In genomic region chr1:150553392-150554085, GRCh38 we compare ENCODE assay signal across 16 cellular contexts. TPM values are rescaled to one million over a fixed set of nuclear protein-coding genes. Genes with fewer than 3 reads are reported as not detected.
DNase-seq lines count a peak whose midpoint lies in the region; ATAC-seq and TF ChIP-seq lines count a peak whose summit lies in the region.
"Had no signal": no experiment of that assay in that cellular context is flagged by ENCODE, and none has a peak within 500 bp of the region (broad histone marks: within the 10 kb centered on the region; RNA-seq: fewer than 3 reads in every experiment).

No MANE protein-coding gene starts in this region.

- peak overlapping the region in 1 of 3 donors; percentile 48 for H3K4me3 ChIP-seq in breast epithelium
- H3K4me3 ChIP-seq in muscle layer of duodenum (ENCODE audit: low read depth in 1 of 2, low read length in 2 of 2), result no peak overlapping the region
- no peak overlapping the region for H3K4me3 ChIP-seq in transverse colon
- no peak overlapping the region for H3K4me3 ChIP-seq in HAP-1

- in situ Hi-C loops in transverse colon (cut with MboI; ENCODE audit: low pct_ligation_motif_present in 1 of 4, low pct_unique_long_range_greater_than_20kb in 1 of 4, low sequenced_read_pairs in 3 of 4) (no loop called here), HAP-1 (cut with MboI; ENCODE audit: low sequenced_read_pairs) (no loop called here)

- TF ChIP-seq EP300 in transverse colon (IDR thresholded peaks at IDR 0.05; ENCODE audit: low read depth), result no peak

- no peak for ATAC-seq in GM21576 (IDR thresholded peaks at IDR 0.05; ENCODE audit: unreplicated experiment)
- ATAC-seq: activated T-cell treated with anti-CD3 and anti-CD28 coated beads, Interleukin-2, amount 50 U/mL, for 72 hours had no signal

- DNase-seq in HFFc6, result no peak
- DNase-seq in breast epithelium (ENCODE audit: low spot score in 2 of 2), result no peak
- no peak for DNase-seq in transverse colon
- DNase-seq in NCI-H1694 treated with DMSO at 0.1 percent for 48 hours (lab: John Stamatoyannopoulos, UW), result no peak
- DNase-seq in HAP-1 (ENCODE audit: low spot score in 2 of 2), result no peak
- DNase-seq: activated CD4-positive, alpha-beta T cell treated with anti-CD3 and anti-CD28 coated beads, Interleukin-2, amount 50 U/mL, for 4 hours; activated T-cell treated with anti-CD3 and anti-CD28 coated beads, Interleukin-2, amount 50 U/mL, for 72 hours; amygdala; CD4-positive, CD25-positive, alpha-beta regulatory T cell; MV-4-11; NCI-H2171 treated with DMSO at 0.1 percent for 48 hours; T-helper 9 cell had no signal

- intact Hi-C loops in breast epithelium (cut with DNase I; ENCODE audit: low total_unique reads), result no loop called here
- intact Hi-C loops in transverse colon (cut with DNase I; ENCODE audit: low total_unique reads), result no loop called here

- no peak overlapping the region for H3K4me3 Mint-ChIP-seq in HFFc6

- H3K9me3 Mint-ChIP-seq in HFFc6, result no peaks in the 10 kb centered on the region
- H3K9me3 Mint-ChIP-seq: activated T-cell treated with anti-CD3 and anti-CD28 coated beads, Interleukin-2, amount 50 U/mL, for 72 hours; CD4-positive, CD25-positive, alpha-beta regulatory T cell had no signal

- H3K27me3 Mint-ChIP-seq in HFFc6 (ENCODE audit: insufficient read depth), result peaks cover 4% of the 10 kb centered on the region; the same call in 1 of the 2 replicates

- H3K9me3 ChIP-seq in breast epithelium, result no peaks in the 10 kb centered on the region
- H3K9me3 ChIP-seq in muscle layer of duodenum (ENCODE audit: control insufficient read depth in 1 of 2, low read length in 2 of 2), result no peaks in the 10 kb centered on the region
- no peaks in the 10 kb centered on the region for H3K9me3 ChIP-seq in transverse colon
- no peaks in the 10 kb centered on the region for H3K9me3 ChIP-seq in HAP-1

- no peak for TF ChIP-seq POLR2A in breast epithelium (IDR thresholded peaks at IDR 0.05)
- no peak for TF ChIP-seq POLR2A in transverse colon (IDR thresholded peaks at IDR 0.05)

- H3K27me3 ChIP-seq in breast epithelium (no peaks in the 10 kb centered on the region), muscle layer of duodenum (ENCODE audit: low read depth, low read length) (no peaks in the 10 kb centered on the region), transverse colon (peaks cover 3% of the 10 kb centered on the region), HAP-1 (ENCODE audit: low read depth) (no peaks in the 10 kb centered on the region)

- no peaks in the 10 kb centered on the region for H3K36me3 ChIP-seq in breast epithelium
- peaks cover 0 to 31% of the 10 kb centered on the region in 2 donors for H3K36me3 ChIP-seq in muscle layer of duodenum (ENCODE audit: control insufficient read depth in 1 of 2, insufficient read depth in 2 of 2, low read length in 2 of 2)
- H3K36me3 ChIP-seq in transverse colon, result no peaks in the 10 kb centered on the region
- H3K36me3 ChIP-seq in HAP-1 (replicated peaks), result no peaks in the 10 kb centered on the region

- WGBS in transverse colon (ENCODE audit: low coverage in 1 of 2), 2 donors, result 84% methylated on average over 21 of the region's 23 CpGs; no CpG with 5 or more reads in 1 of the 2 donors

- H3K4me1 Mint-ChIP-seq in HFFc6 (ENCODE audit: low read depth), result peaks cover 41% of the 10 kb centered on the region

- peaks cover 6% of the 10 kb centered on the region for H3K36me3 Mint-ChIP-seq in HFFc6 (ENCODE audit: low read depth)

- no peak for TF ChIP-seq CTCF in HFFc6 (IDR thresholded peaks at IDR 0.05)
- no peak for TF ChIP-seq CTCF in breast epithelium (IDR thresholded peaks at IDR 0.05)
- TF ChIP-seq CTCF in transverse colon (IDR thresholded peaks at IDR 0.05), result no peak

- H3K27ac ChIP-seq in breast epithelium (peak overlapping the region; percentile 84 to 97), muscle layer of duodenum (ENCODE audit: low read length) (peak overlapping the region; percentile 51), transverse colon (peak overlapping the region; percentile 68 to 86 (median 84))
- H3K27ac ChIP-seq: parathyroid adenoma had no signal

- H3K4me1 ChIP-seq in breast epithelium, result peaks cover 12 to 26% of the 10 kb centered on the region in 2 donors
- peaks cover 9 to 26% of the 10 kb centered on the region in 2 donors for H3K4me1 ChIP-seq in muscle layer of duodenum (ENCODE audit: control insufficient read depth in 1 of 2, insufficient read depth in 2 of 2, low read length in 2 of 2)
- H3K4me1 ChIP-seq in transverse colon, result peaks cover 6 to 46% (median 30%) of the 10 kb centered on the region in 4 donors
- peaks cover 2% of the 10 kb centered on the region for H3K4me1 ChIP-seq in HAP-1
- H3K4me1 ChIP-seq: parathyroid adenoma had no signal

- H3K27ac Mint-ChIP-seq in HFFc6, result peak overlapping the region; percentile 33; the same call in 1 of the 2 replicates
- H3K27ac Mint-ChIP-seq: activated T-cell treated with anti-CD3 and anti-CD28 coated beads, Interleukin-2, amount 50 U/mL, for 72 hours had no signal

RNA-seq across cellular contexts. Expression of gene ADAMTSL4, which starts 4.3 kb away (rescaled TPM):
- total RNA-seq in HFFc6 (2021; fragmentation: NEBNext Ultra II Directional; extraction: Animal tissue kit (Norgen Biotek cat#: 25700)), result 10 to 100 TPM; 33.7 to 61.2 (median 38.2) TPM
- total RNA-seq in breast epithelium (10 to 100 TPM; 11.3 to 31.8 (median 30.2) TPM), transverse colon (10 to 100 TPM in 3 of 4 donors, 1 to 10 TPM in 1; 7.2 to 26.2 (median 16.3) TPM)

RNA-seq across cellular contexts. Expression of gene MCL1, which starts 25.9 kb away (rescaled TPM):
- 100 to 1,000 TPM; 155 to 170 (median 164) TPM for total RNA-seq in HFFc6 (2021; fragmentation: NEBNext Ultra II Directional; extraction: Animal tissue kit (Norgen Biotek cat#: 25700))
- total RNA-seq in breast epithelium, result 100 to 1,000 TPM; 257 to 535 (median 333) TPM
- 100 to 1,000 TPM; 176 to 395 (median 269) TPM for total RNA-seq in transverse colon

RNA-seq across cellular contexts. Expression of gene FALEC, which starts 38.0 kb away (rescaled TPM):
- total RNA-seq in HFFc6 (2021; fragmentation: NEBNext Ultra II Directional; extraction: Animal tissue kit (Norgen Biotek cat#: 25700)), result under 1 TPM in 2 of 6 experiments, not detected in 4; 0.43 to 0.59 TPM
- total RNA-seq in breast epithelium, result 1 to 10 TPM in 1 of 3 donors, not detected in 2; 2.2 TPM
- not detected for total RNA-seq in transverse colon
- total RNA-seq: CD4-positive, CD25-positive, alpha-beta regulatory T cell; dermis microvascular lymphatic vessel endothelial cell had no signal

RNA-seq across cellular contexts. Expression of gene ECM1, which starts 45.6 kb away (rescaled TPM):
- 10 to 100 TPM; 30.8 to 52.0 (median 46.5) TPM for total RNA-seq in HFFc6 (2021; fragmentation: NEBNext Ultra II Directional; extraction: Animal tissue kit (Norgen Biotek cat#: 25700))
- total RNA-seq in breast epithelium (10 to 100 TPM in 2 of 3 donors, 1 to 10 TPM in 1; 4.0 to 53.3 (median 10.2) TPM), transverse colon (1 to 10 TPM; 1.5 to 5.4 (median 3.3) TPM)
